8 cellular contexts compared by ENCODE assay signal in genomic region chr9:12702160-12702758, GRCh38. TPM values are rescaled to one million over a fixed set of nuclear protein-coding genes. Genes with fewer than 3 reads are reported as not detected.
DNase-seq lines count a peak whose midpoint lies in the region; ATAC-seq and TF ChIP-seq lines count a peak whose summit lies in the region.

No MANE protein-coding gene starts in this region.

- CTCF ChIA-PET in PC-9 (lab: Charles Lee): interaction anchor here (0.6 to 1.3 kb wide), 2 partner anchors 389 to 578 kb away, joined by 5 to 8 read pairs; no protein-coding TSS in a partner anchor
- CTCF ChIA-PET in activated CD4-positive, alpha-beta T cell treated with anti-CD3 and anti-CD28 coated beads, Interleukin-2, amount 10 ng/mL, durations not matched to agents 7 days and 5 days (lab: Charles Lee): no interaction called here

- DNase-seq in GM23248 (peak; percentile 80), PC-9 (peak; percentile 23 to 50), fibroblast of the aortic adventitia (ENCODE audit: low read depth) (peak; percentile 85), posterior cingulate gyrus (peak in 8 of 10 donors; percentile 9 to 88 (median 30)), activated gamma-delta T cell treated with Interleukin-2 at 50 U/mL for 16 hours (no peak), posterior vena cava (ENCODE audit: low spot score) (no peak)
- no peak for DNase-seq in activated CD4-positive, alpha-beta T cell treated with anti-CD3 and anti-CD28 coated beads, Interleukin-2, amount 10 ng/mL, durations not matched to agents 7 days and 5 days

- in situ Hi-C loops in GM23248 (cut with MboI): no loop called here

- H3K27ac Mint-ChIP-seq in activated CD4-positive, alpha-beta T cell treated with anti-CD3 and anti-CD28 coated beads, Interleukin-2, amount 10 ng/mL, durations not matched to agents 7 days and 5 days: no peak overlapping the region

- POLR2A ChIA-PET in PC-9 (lab: Charles Lee; ENCODE audit: unreplicated experiment): no interaction called here
- POLR2A ChIA-PET in activated CD4-positive, alpha-beta T cell treated with anti-CD3 and anti-CD28 coated beads, Interleukin-2, amount 10 ng/mL, durations not matched to agents 7 days and 5 days (lab: Charles Lee): no interaction called here

- intact Hi-C loops in PC-9 (cut with micrococcal nuclease; ENCODE audit: unreplicated experiment) (loop anchor here (5.0 kb wide), 1 partner anchor 385 kb away; no protein-coding TSS in a partner anchor), posterior cingulate gyrus (cut with DNase I) (no loop called here), posterior vena cava (cut with DNase I) (no loop called here)

- H3K9me2 ChIP-seq in GM23248 (ENCODE audit: insufficient read depth) (no peaks in the 10 kb centered on the region), PC-9 (ENCODE audit: insufficient read depth) (no peaks in the 10 kb centered on the region)

- H3K4me2 ChIP-seq in GM23248 (ENCODE audit: unreplicated experiment): peak overlapping the region; percentile 27
- H3K4me2 ChIP-seq in PC-9: peak overlapping the region; percentile 57

- no peaks in the 10 kb centered on the region for H3K4me1 Mint-ChIP-seq in activated CD4-positive, alpha-beta T cell treated with anti-CD3 and anti-CD28 coated beads, Interleukin-2, amount 10 ng/mL, durations not matched to agents 7 days and 5 days

- H3K79me2 ChIP-seq in GM23248 (ENCODE audit: insufficient read depth) (no peaks in the 10 kb centered on the region), PC-9 (ENCODE audit: low read depth) (no peaks in the 10 kb centered on the region)

- 9 to 12% methylated on average over 6 of the region's 6 CpGs for WGBS in GM23248 (ENCODE audit: low coverage in 1 of 2, low lambda C conversion rate in 2 of 2, missing lambda C conversion rate in 2 of 2), 2 experiments

- H3K27ac ChIP-seq in GM23248 (no peak overlapping the region), PC-9 (no peak overlapping the region)

- no peaks in the 10 kb centered on the region for H3K36me3 Mint-ChIP-seq in activated CD4-positive, alpha-beta T cell treated with anti-CD3 and anti-CD28 coated beads, Interleukin-2, amount 10 ng/mL, durations not matched to agents 7 days and 5 days (ENCODE audit: low read depth)

- TF ChIP-seq CTCF in PC-9 (conservative IDR thresholded peaks at IDR 0.05) (peak; percentile 71), fibroblast of the aortic adventitia (IDR thresholded peaks at IDR 0.05; ENCODE audit: insufficient read depth, low read length) (peak; percentile 70)

- no peaks in the 10 kb centered on the region for H4K20me1 ChIP-seq in GM23248 (ENCODE audit: insufficient read depth)
- H4K20me1 ChIP-seq in PC-9 (ENCODE audit: insufficient read depth): no peaks in the 10 kb centered on the region

- H3K27me3 Mint-ChIP-seq in activated CD4-positive, alpha-beta T cell treated with anti-CD3 and anti-CD28 coated beads, Interleukin-2, amount 10 ng/mL, durations not matched to agents 7 days and 5 days: no peaks in the 10 kb centered on the region

- H2AFZ ChIP-seq in GM23248: no peak overlapping the region
- 0 out of 2 replicates have a peak overlapping the region, but pooled peaks have one; percentile 60 for H2AFZ ChIP-seq in PC-9

- H3K4me1 ChIP-seq in GM23248 (ENCODE audit: insufficient read depth): peaks cover 12% of the 10 kb centered on the region
- no peaks in the 10 kb centered on the region for H3K4me1 ChIP-seq in PC-9 (replicated peaks; ENCODE audit: insufficient read depth)

- H3K27me3 ChIP-seq in GM23248 (replicated peaks; ENCODE audit: insufficient read depth) (no peaks in the 10 kb centered on the region), PC-9 (ENCODE audit: insufficient read depth, low read depth) (no peaks in the 10 kb centered on the region)

- no TSS peak for BruUV-seq in PC-9 (replicated peaks; lab: Mats Ljungman, UMichigan)

- H3K4me3 ChIP-seq in GM23248 (no peak overlapping the region), PC-9 (no peak overlapping the region), fibroblast of the aortic adventitia (ENCODE audit: low read depth, low read length) (no peak overlapping the region)

- H3F3A ChIP-seq in GM23248 (ENCODE audit: insufficient read depth) (no peaks in the 10 kb centered on the region; the same call in 1 of the 2 replicates), PC-9 (ENCODE audit: insufficient read depth, low read depth) (no peaks in the 10 kb centered on the region)

- H3K9me3 ChIP-seq in GM23248 (ENCODE audit: low read depth) (no peaks in the 10 kb centered on the region), PC-9 (ENCODE audit: insufficient read depth, low read depth) (no peaks in the 10 kb centered on the region)

- H3K36me3 ChIP-seq in GM23248 (ENCODE audit: low read depth): no peaks in the 10 kb centered on the region
- H3K36me3 ChIP-seq in PC-9 (ENCODE audit: low read depth): no peaks in the 10 kb centered on the region

- H3K4me3 Mint-ChIP-seq in activated CD4-positive, alpha-beta T cell treated with anti-CD3 and anti-CD28 coated beads, Interleukin-2, amount 10 ng/mL, durations not matched to agents 7 days and 5 days: no peak overlapping the region

- no peaks in the 10 kb centered on the region for H3K9me3 Mint-ChIP-seq in activated CD4-positive, alpha-beta T cell treated with anti-CD3 and anti-CD28 coated beads, Interleukin-2, amount 10 ng/mL, durations not matched to agents 7 days and 5 days

- H3K9ac ChIP-seq in GM23248: no peak overlapping the region

- no peak for ATAC-seq in HG02623 (IDR thresholded peaks at IDR 0.05; ENCODE audit: unreplicated experiment)

RNA-seq across cellular contexts. Expression of gene TYRP1, which starts 9.1 kb away (rescaled TPM):
- not detected in 2 replicates for total RNA-seq in GM23248 (2014; rRNA removed; shearing (Covaris generic))
- polyA plus RNA-seq in GM23248 (2016; fragmentation: Nextera tagmentation; extraction: Ambion mirVana): not detected in 2 replicates
- not detected in 2 replicates for total RNA-seq in PC-9 (2021)
- 0.09 and 1.1 TPM in 2 replicates for total RNA-seq in fibroblast of the aortic adventitia (ENCODE audit: low replicate concordance)
- not detected for total RNA-seq in activated CD4-positive, alpha-beta T cell treated with anti-CD3 and anti-CD28 coated beads, Interleukin-2, amount 10 ng/mL, durations not matched to agents 7 days and 5 days
- under 1 TPM; 0.28 to 0.67 TPM for total RNA-seq in posterior vena cava

Comparison
In these comparisons a context has a peak if more than half of its experiments do, and no peak if none do; other contexts are left out.
1. DNase-seq: peak in GM23248 (single experiment), PC-9 (2 of 2), fibroblast of the aortic adventitia (single experiment) and posterior cingulate gyrus (8 of 10); none in activated gamma-delta T cell treated with Interleukin-2 at 50 U/mL for 16 hours (single experiment), activated CD4-positive, alpha-beta T cell treated with anti-CD3 and anti-CD28 coated beads, Interleukin-2, amount 10 ng/mL, durations not matched to agents 7 days and 5 days (single experiment) and posterior vena cava (single experiment).